In the genomic region with DNA sequence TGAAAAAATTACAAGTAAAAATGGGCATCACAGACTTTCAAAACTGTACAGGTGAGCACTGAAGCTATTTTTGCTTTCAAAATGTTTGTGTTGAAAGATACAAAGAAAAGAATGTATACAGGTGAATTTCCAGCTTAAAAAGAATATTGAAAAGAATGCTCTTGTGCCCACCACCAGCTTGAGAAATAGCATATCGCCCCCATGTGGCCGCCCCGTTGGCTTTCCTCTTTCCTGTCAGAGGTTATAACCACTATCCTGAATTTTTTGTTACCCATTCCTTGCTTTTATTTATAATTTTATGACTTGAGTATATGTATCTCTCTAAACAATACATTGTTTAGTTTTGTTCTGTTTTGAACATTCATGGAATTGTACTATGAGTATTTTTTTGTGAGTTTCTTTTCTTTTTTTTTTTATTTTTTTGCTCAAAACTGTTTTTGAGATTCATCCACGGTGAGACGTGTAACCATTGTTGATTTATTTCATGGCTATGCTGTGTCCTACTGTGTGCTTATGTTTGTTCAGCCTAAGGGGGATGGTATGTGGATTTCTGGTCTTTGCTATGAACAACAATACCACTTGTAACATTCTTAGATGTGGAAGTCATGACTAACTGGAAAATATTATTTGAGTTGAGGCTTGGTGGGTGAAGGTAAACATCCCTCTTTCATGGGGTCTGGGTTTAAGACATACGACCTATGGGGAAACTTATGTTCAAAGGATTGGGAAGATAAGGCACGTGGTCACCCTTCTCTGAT, we compare ENCODE assay signal across 8 cellular contexts. TPM values are rescaled to one million over a fixed set of nuclear protein-coding genes. Genes with fewer than 3 reads are reported as not detected.
DNase-seq lines count a peak whose midpoint lies in the region; ATAC-seq, FAIRE-seq and TF ChIP-seq lines count a peak whose summit lies in the region.

No MANE protein-coding gene starts in this region.

- peaks cover 6% of the 10 kb centered on the region for H3K4me1 Mint-ChIP-seq in endodermal cell
- no peaks in the 10 kb centered on the region for H3K4me1 Mint-ChIP-seq in type B pancreatic cell (ENCODE audit: unreplicated experiment)

- TF ChIP-seq CTCF in endodermal cell (conservative IDR thresholded peaks at IDR 0.05) = peak; percentile 92
- TF ChIP-seq CTCF in type B pancreatic cell (conservative IDR thresholded peaks at IDR 0.05) = peak; percentile 81
- TF ChIP-seq CTCF in coronary artery (IDR thresholded peaks at IDR 0.05) = no peak

- no peaks in the 10 kb centered on the region for H3K36me3 ChIP-seq in endodermal cell (ENCODE audit: control insufficient read depth, insufficient read depth, low read length)

- WGBS in endodermal cell (ENCODE audit: insufficient coverage in 1 of 2, insufficient read length in 1 of 2), 2 experiments = 29 to 51% methylated on average over 5 to 7 of the region's 7 CpGs

- H3K4me1 ChIP-seq in endodermal cell (ENCODE audit: control insufficient read depth, insufficient read depth, low read length) = no peaks in the 10 kb centered on the region

- H3K9ac ChIP-seq in endodermal cell (ENCODE audit: extremely low read depth, low read length, poor library complexity, severe bottlenecking) = no peak overlapping the region

- H3K4me3 ChIP-seq in endodermal cell (ENCODE audit: low read length) = no peak overlapping the region
- H3K4me3 ChIP-seq in coronary artery = no peak overlapping the region

- peak; percentile 21 for DNase-seq in EL
- peak; percentile 9 for DNase-seq in NCI-H526 treated with DMSO at 0.1 percent for 48 hours (lab: John Stamatoyannopoulos, UW)
- peak; percentile 84 for DNase-seq in endodermal cell
- no peak for DNase-seq in type B pancreatic cell (ENCODE audit: extremely low spot score, unreplicated experiment)
- DNase-seq in coronary artery (ENCODE audit: low spot score) = no peak

- H3K36me3 Mint-ChIP-seq in endodermal cell (ENCODE audit: low read depth) = no peaks in the 10 kb centered on the region
- H3K36me3 Mint-ChIP-seq in type B pancreatic cell = no peaks in the 10 kb centered on the region

- H3K9me3 Mint-ChIP-seq in endodermal cell (no peaks in the 10 kb centered on the region), type B pancreatic cell (no peaks in the 10 kb centered on the region)

- H3K27ac Mint-ChIP-seq in endodermal cell = no peak overlapping the region
- H3K27ac Mint-ChIP-seq in type B pancreatic cell = no peak overlapping the region

- no peaks in the 10 kb centered on the region for H3K9me3 ChIP-seq in endodermal cell (ENCODE audit: control insufficient read depth, low read length)

- ATAC-seq in HG02885 (IDR thresholded peaks at IDR 0.05; ENCODE audit: poor library complexity, unreplicated experiment) = no peak
- ATAC-seq in GM21526 (IDR thresholded peaks at IDR 0.05; ENCODE audit: low FRiP score, unreplicated experiment) = no peak

- H3K4me3 Mint-ChIP-seq in endodermal cell = no peak overlapping the region
- H3K4me3 Mint-ChIP-seq in type B pancreatic cell = no peak overlapping the region

- H3K27me3 ChIP-seq in endodermal cell (ENCODE audit: control insufficient read depth, insufficient read depth, low read length, poor library complexity, severe bottlenecking) = no peaks in the 10 kb centered on the region

- H3K27ac ChIP-seq in endodermal cell (ENCODE audit: low read depth, low read length) (no peak overlapping the region), coronary artery (no peak overlapping the region)

- H3K27me3 Mint-ChIP-seq in endodermal cell (ENCODE audit: insufficient read depth) = peaks cover 6% of the 10 kb centered on the region
- H3K27me3 Mint-ChIP-seq in type B pancreatic cell = peaks cover 60% of the 10 kb centered on the region

- peak; percentile 92 for FAIRE-seq in A204.1 (lab: Jason Lieb, UNC)

RNA-seq across cellular contexts. Expression of a gene that starts 11.6 kb away (rescaled TPM):
- total RNA-seq in endodermal cell = not detected
- polyA plus RNA-seq in endodermal cell (2013, experiment 1 of 2) = 0.57 TPM
- polyA plus RNA-seq in endodermal cell (2013, experiment 2 of 2) = 0.95 TPM
- total RNA-seq in type B pancreatic cell (ENCODE audit: low replicate concordance) = 0.60 and 0.62 TPM in 2 replicates

Comparison
In these comparisons a context has a peak if more than half of its experiments do, and no peak if none do; other contexts are left out.
1. DNase-seq: peak in EL (single experiment), NCI-H526 treated with DMSO at 0.1 percent for 48 hours (single experiment) and endodermal cell (single experiment); none in type B pancreatic cell (single experiment) and coronary artery (single experiment).